ENCODE assay signal across 1 cellular context in the genomic region with DNA sequence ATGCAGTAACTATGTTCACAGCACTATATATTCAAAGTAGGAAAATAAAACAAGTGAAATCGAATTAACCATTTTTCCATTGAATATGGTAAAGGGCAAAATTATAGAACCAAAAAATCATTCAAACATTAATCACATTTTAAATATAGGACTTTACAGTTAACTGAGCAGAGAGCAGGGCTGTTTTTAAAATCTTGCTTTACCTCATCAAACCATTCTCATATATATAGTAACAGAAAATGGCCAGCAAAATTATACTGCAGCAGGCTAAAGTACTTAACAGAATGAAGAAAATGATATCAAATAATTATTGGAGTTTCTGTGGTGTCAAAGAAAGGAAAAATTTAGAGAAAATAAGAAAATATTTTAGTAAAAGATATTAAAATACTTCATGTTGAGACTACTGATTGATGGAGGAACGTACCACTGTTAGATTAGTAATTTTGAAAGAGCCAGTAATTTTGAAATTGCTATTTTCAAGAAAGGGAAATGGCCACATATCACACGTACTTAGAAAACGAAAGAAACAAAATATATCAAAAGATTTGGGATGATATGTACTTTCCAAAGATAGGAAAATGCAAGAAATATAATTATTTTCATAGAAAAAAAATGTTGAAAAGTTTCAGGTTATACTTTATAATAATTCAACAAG.
TF ChIP-seq lines count a peak whose summit lies in the region.

No MANE protein-coding gene starts in this region.

TF ChIP-seq in GM12878, 131 proteins besides CTCF, POLR2A, EP300 and RAD21 (continued from another document and continues in another):
- TF ChIP-seq SMAD1 (IDR thresholded peaks at IDR 0.05; ENCODE audit: low read depth, partially characterized antibody) (no peak), RFX5 (IDR thresholded peaks at IDR 0.05; ENCODE audit: low read depth, low read length) (no peak), IKZF2 (IDR thresholded peaks at IDR 0.05) (peak; percentile 49 to 50; a peak in 2 of 4 replicates), BCL11A (IDR thresholded peaks at IDR 0.05; ENCODE audit: low read depth, low read length) (no peak), E2F4 (IDR thresholded peaks at IDR 0.05; ENCODE audit: low read depth, low read length) (no peak), SMAD5 (IDR thresholded peaks at IDR 0.05; ENCODE audit: low read depth) (no peak), IRF3 (IDR thresholded peaks at IDR 0.05) (no peak), SMC3 (IDR thresholded peaks at IDR 0.05; ENCODE audit: borderline replicate concordance, low read length) (no peak), ZZZ3 (IDR thresholded peaks at IDR 0.05; ENCODE audit: control insufficient read depth, insufficient read length, low read depth) (no peak), CUX1 (IDR thresholded peaks at IDR 0.05; ENCODE audit: insufficient replicate concordance, low read depth, low read length) (no peak), SREBF2 (IDR thresholded peaks at IDR 0.05; ENCODE audit: low read length) (no peak), PAX5 (IDR thresholded peaks at IDR 0.05; ENCODE audit: borderline replicate concordance, low read depth, low read length) (no peak), CBX3 (IDR thresholded peaks at IDR 0.05; ENCODE audit: borderline replicate concordance, low read depth) (no peak), BCL3 (IDR thresholded peaks at IDR 0.05; ENCODE audit: borderline replicate concordance, insufficient read depth, low read depth, low read length, poor library complexity, severe bottlenecking) (no peak), MTA2 (IDR thresholded peaks at IDR 0.05; ENCODE audit: low read depth) (0 out of 2 replicates have a peak, but pooled peaks have one; percentile 26), GABPA (IDR thresholded peaks at IDR 0.05; ENCODE audit: low read depth) (0 out of 2 replicates have a peak, but pooled peaks have one; percentile 53), TAF1 (IDR thresholded peaks at IDR 0.05; ENCODE audit: borderline replicate concordance, low read depth, low read length) (no peak), STAT1 (conservative IDR thresholded peaks at IDR 0.05) (no peak), CREM (IDR thresholded peaks at IDR 0.05; ENCODE audit: low read depth) (peak; percentile 37; the same call in 1 of the 2 replicates), ZNF207 (IDR thresholded peaks at IDR 0.05; ENCODE audit: borderline replicate concordance) (no peak), SUZ12 (IDR thresholded peaks at IDR 0.05; ENCODE audit: unreplicated experiment) (no peak), NFIC (IDR thresholded peaks at IDR 0.05; ENCODE audit: low read depth, low read length) (peak; percentile 90), BRCA1 (IDR thresholded peaks at IDR 0.05; ENCODE audit: low read depth, low read length) (no peak), NRF1 (conservative IDR thresholded peaks at IDR 0.05; ENCODE audit: low read depth, low read length) (no peak), ZBTB33 (IDR thresholded peaks at IDR 0.05) (no peak)
- TF ChIP-seq, protein P1, sequence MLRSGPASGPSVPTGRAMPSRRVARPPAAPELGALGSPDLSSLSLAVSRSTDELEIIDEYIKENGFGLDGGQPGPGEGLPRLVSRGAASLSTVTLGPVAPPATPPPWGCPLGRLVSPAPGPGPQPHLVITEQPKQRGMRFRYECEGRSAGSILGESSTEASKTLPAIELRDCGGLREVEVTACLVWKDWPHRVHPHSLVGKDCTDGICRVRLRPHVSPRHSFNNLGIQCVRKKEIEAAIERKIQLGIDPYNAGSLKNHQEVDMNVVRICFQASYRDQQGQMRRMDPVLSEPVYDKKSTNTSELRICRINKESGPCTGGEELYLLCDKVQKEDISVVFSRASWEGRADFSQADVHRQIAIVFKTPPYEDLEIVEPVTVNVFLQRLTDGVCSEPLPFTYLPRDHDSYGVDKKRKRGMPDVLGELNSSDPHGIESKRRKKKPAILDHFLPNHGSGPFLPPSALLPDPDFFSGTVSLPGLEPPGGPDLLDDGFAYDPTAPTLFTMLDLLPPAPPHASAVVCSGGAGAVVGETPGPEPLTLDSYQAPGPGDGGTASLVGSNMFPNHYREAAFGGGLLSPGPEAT (IDR thresholded peaks at IDR 0.05; ENCODE audit: low read depth) = no peak
- TF ChIP-seq, protein P2, sequence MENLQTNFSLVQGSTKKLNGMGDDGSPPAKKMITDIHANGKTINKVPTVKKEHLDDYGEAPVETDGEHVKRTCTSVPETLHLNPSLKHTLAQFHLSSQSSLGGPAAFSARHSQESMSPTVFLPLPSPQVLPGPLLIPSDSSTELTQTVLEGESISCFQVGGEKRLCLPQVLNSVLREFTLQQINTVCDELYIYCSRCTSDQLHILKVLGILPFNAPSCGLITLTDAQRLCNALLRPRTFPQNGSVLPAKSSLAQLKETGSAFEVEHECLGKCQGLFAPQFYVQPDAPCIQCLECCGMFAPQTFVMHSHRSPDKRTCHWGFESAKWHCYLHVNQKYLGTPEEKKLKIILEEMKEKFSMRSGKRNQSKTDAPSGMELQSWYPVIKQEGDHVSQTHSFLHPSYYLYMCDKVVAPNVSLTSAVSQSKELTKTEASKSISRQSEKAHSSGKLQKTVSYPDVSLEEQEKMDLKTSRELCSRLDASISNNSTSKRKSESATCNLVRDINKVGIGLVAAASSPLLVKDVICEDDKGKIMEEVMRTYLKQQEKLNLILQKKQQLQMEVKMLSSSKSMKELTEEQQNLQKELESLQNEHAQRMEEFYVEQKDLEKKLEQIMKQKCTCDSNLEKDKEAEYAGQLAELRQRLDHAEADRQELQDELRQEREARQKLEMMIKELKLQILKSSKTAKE (IDR thresholded peaks at IDR 0.05; ENCODE audit: low read depth, poor library complexity, severe bottlenecking) = no peak
- TF ChIP-seq, protein P3, sequence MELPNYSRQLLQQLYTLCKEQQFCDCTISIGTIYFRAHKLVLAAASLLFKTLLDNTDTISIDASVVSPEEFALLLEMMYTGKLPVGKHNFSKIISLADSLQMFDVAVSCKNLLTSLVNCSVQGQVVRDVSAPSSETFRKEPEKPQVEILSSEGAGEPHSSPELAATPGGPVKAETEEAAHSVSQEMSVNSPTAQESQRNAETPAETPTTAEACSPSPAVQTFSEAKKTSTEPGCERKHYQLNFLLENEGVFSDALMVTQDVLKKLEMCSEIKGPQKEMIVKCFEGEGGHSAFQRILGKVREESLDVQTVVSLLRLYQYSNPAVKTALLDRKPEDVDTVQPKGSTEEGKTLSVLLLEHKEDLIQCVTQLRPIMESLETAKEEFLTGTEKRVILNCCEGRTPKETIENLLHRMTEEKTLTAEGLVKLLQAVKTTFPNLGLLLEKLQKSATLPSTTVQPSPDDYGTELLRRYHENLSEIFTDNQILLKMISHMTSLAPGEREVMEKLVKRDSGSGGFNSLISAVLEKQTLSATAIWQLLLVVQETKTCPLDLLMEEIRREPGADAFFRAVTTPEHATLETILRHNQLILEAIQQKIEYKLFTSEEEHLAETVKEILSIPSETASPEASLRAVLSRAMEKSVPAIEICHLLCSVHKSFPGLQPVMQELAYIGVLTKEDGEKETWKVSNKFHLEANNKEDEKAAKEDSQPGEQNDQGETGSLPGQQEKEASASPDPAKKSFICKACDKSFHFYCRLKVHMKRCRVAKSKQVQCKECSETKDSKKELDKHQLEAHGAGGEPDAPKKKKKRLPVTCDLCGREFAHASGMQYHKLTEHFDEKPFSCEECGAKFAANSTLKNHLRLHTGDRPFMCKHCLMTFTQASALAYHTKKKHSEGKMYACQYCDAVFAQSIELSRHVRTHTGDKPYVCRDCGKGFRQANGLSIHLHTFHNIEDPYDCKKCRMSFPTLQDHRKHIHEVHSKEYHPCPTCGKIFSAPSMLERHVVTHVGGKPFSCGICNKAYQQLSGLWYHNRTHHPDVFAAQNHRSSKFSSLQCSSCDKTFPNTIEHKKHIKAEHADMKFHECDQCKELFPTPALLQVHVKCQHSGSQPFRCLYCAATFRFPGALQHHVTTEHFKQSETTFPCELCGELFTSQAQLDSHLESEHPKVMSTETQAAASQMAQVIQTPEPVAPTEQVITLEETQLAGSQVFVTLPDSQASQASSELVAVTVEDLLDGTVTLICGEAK (IDR thresholded peaks at IDR 0.05; ENCODE audit: borderline replicate concordance) = no peak
